1 cellular context compared by ENCODE assay signal in genomic region chr13:80259159-80259558, GRCh38.
TF ChIP-seq lines count a peak whose summit lies in the region.

No MANE protein-coding gene starts in this region.

TF ChIP-seq in liver, 16 proteins besides CTCF, POLR2A, EP300 and RAD21 (continued from another document):
- TF ChIP-seq REST (IDR thresholded peaks at IDR 0.05) (no peak), RXRA (IDR thresholded peaks at IDR 0.05) (peak; percentile 44 to 51), GABPA (IDR thresholded peaks at IDR 0.05 in 1 of 2, conservative IDR thresholded peaks at IDR 0.05 in 1 of 2) (no peak), HNF4G (IDR thresholded peaks at IDR 0.05) (peak; percentile 65), EGR1 (IDR thresholded peaks at IDR 0.05; ENCODE audit: low read depth in 2 of 2) (no peak), ATF3 (IDR thresholded peaks at IDR 0.05) (no peak), NR2F2 (IDR thresholded peaks at IDR 0.05) (no peak), HNF4A (conservative IDR thresholded peaks at IDR 0.05) (peak; percentile 91 to 94), MAX (IDR thresholded peaks at IDR 0.05) (no peak), SP1 (IDR thresholded peaks at IDR 0.05) (peak; percentile 24)
- TF ChIP-seq, protein P1, sequence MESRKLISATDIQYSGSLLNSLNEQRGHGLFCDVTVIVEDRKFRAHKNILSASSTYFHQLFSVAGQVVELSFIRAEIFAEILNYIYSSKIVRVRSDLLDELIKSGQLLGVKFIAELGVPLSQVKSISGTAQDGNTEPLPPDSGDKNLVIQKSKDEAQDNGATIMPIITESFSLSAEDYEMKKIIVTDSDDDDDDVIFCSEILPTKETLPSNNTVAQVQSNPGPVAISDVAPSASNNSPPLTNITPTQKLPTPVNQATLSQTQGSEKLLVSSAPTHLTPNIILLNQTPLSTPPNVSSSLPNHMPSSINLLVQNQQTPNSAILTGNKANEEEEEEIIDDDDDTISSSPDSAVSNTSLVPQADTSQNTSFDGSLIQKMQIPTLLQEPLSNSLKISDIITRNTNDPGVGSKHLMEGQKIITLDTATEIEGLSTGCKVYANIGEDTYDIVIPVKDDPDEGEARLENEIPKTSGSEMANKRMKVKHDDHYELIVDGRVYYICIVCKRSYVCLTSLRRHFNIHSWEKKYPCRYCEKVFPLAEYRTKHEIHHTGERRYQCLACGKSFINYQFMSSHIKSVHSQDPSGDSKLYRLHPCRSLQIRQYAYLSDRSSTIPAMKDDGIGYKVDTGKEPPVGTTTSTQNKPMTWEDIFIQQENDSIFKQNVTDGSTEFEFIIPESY (IDR thresholded peaks at IDR 0.05), result no peak
